Comparison of ENCODE assay signal across 8 cellular contexts in genomic region chr19:51108805-51109146, GRCh38. TPM values are rescaled to one million over a fixed set of nuclear protein-coding genes. Genes with fewer than 3 reads are reported as not detected.
A peak's percentile ranks its signal among the peaks of the same experiment; 100 is the strongest.
DNase-seq lines count a peak whose midpoint lies in the region; ATAC-seq, FAIRE-seq and TF ChIP-seq lines count a peak whose summit lies in the region.

No MANE protein-coding gene starts in this region.

- peak; percentile 40; the same call in 1 of the 2 replicates for TF ChIP-seq POLR2A in A549 (IDR thresholded peaks at IDR 0.05; ENCODE audit: low read length)
- TF ChIP-seq POLR2A in H54 (IDR thresholded peaks at IDR 0.05; ENCODE audit: low read depth, low read length) = no peak

- H3K9me3 ChIP-seq in A549 = no peaks in the 10 kb centered on the region
- H3K9me3 ChIP-seq in thymus (ENCODE audit: control insufficient read depth) = no peaks in the 10 kb centered on the region

- H3K4me2 ChIP-seq in A549 = peak overlapping the region; percentile 87

- no peak for FAIRE-seq in A549 (lab: Jason Lieb, UNC)
- no peak for FAIRE-seq in H54 (lab: Jason Lieb, UNC)

- H3K4me3 ChIP-seq in A549 (peak overlapping the region; percentile 66), thymus (ENCODE audit: low read length) (peak overlapping the region; percentile 66)

- peaks cover 8% of the 10 kb centered on the region for H3K36me3 ChIP-seq in thymus (ENCODE audit: control insufficient read depth, insufficient read depth)

- POLR2A ChIA-PET in A549 (lab: Yijun Ruan, JAX) = interaction anchor here (0.6 kb wide), 1 partner anchor 231 kb away, joined by 3 read pairs; no protein-coding TSS in a partner anchor

- no peak for TF ChIP-seq CTCF in A549 (IDR thresholded peaks at IDR 0.05)

- H3K27me3 ChIP-seq in thymus (ENCODE audit: control insufficient read depth, insufficient read depth) = no peaks in the 10 kb centered on the region

- CTCF ChIA-PET in A549 (lab: Yijun Ruan, JAX) = interaction anchor here (1.6 kb wide), 1 partner anchor 19 kb away, joined by 6 read pairs; no protein-coding TSS in a partner anchor

- WGBS in A549 (ENCODE audit: missing lambda C conversion rate) = 3% methylated on average over 15 of the region's 15 CpGs
- whole genome bisulfite sequencing in thymus = 5% methylated on average over 15 of the region's 15 CpGs

- H3K27ac ChIP-seq in A549 = peak overlapping the region; percentile 70 to 84
- peak overlapping the region; percentile 81 for H3K27ac ChIP-seq in angular gyrus (ENCODE audit: low read depth, low read length)
- no peak overlapping the region for H3K27ac ChIP-seq in thymus (ENCODE audit: low read depth)

- intact Hi-C loops in left colon (cut with DNase I, micrococcal nuclease) = no loop called here

- ATAC-seq in A549 = peak; percentile 55 to 56
- ATAC-seq in GM19043 (IDR thresholded peaks at IDR 0.05; ENCODE audit: low read depth, unreplicated experiment) = peak; percentile 10
- ATAC-seq in HG03378 (IDR thresholded peaks at IDR 0.05; ENCODE audit: unreplicated experiment) = peak; percentile 27
- ATAC-seq in left colon = peak; percentile 30

- H3K4me1 ChIP-seq in A549 = peaks cover 10% of the 10 kb centered on the region
- peaks cover 13% of the 10 kb centered on the region for H3K4me1 ChIP-seq in thymus (ENCODE audit: control insufficient read depth, insufficient read depth, low read length)

- no peak for TF ChIP-seq EP300 in A549 (IDR thresholded peaks at IDR 0.05)

- DNase-seq in A549 (ENCODE audit: low read depth in 1 of 2, low spot score in 1 of 2) (no peak), left colon (no peak), H54 (ENCODE audit: insufficient read length, low spot score) (no peak)
- no peak for DNase-seq in stimulated activated CD4-positive, alpha-beta T cell treated with anti-CD3 and anti-CD28 coated beads, Interleukin-2, amount 100 ng/mL, for 48 hours

- no peak for TF ChIP-seq RAD21 in A549 (conservative IDR thresholded peaks at IDR 0.05 in 1 of 2, IDR thresholded peaks at IDR 0.05 in 1 of 2)

TF ChIP-seq in A549, 52 proteins besides CTCF, POLR2A, EP300 and RAD21:
- no peak for TF ChIP-seq SMC3 (IDR thresholded peaks at IDR 0.05)
- TF ChIP-seq MAX (IDR thresholded peaks at IDR 0.05) = peak; percentile 59; the same call in 1 of the 2 replicates
- no peak for TF ChIP-seq HEYL (CRISPR knock-in tag; IDR thresholded peaks at IDR 0.05)
- TF ChIP-seq, protein P1, sequence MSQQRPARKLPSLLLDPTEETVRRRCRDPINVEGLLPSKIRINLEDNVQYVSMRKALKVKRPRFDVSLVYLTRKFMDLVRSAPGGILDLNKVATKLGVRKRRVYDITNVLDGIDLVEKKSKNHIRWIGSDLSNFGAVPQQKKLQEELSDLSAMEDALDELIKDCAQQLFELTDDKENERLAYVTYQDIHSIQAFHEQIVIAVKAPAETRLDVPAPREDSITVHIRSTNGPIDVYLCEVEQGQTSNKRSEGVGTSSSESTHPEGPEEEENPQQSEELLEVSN (IDR thresholded peaks at IDR 0.05; ENCODE audit: borderline replicate concordance, low read depth) = peak; percentile 94
- no peak for TF ChIP-seq CBX2 (IDR thresholded peaks at IDR 0.05; ENCODE audit: borderline replicate concordance, low read depth)
- TF ChIP-seq PHF8 (IDR thresholded peaks at IDR 0.05; ENCODE audit: borderline replicate concordance, low read depth) = peak; percentile 49; the same call in 1 of the 2 replicates
- TF ChIP-seq KDM1A (IDR thresholded peaks at IDR 0.05; ENCODE audit: low read depth) = no peak
- TF ChIP-seq ZFP36 (IDR thresholded peaks at IDR 0.05; ENCODE audit: borderline replicate concordance, partially characterized antibody) = peak; percentile 11
- TF ChIP-seq MAFK (IDR thresholded peaks at IDR 0.05; ENCODE audit: partially characterized antibody) = no peak
- peak; percentile 69; the same call in 1 of the 2 replicates for TF ChIP-seq TP53 (CRISPR knock-in tag; IDR thresholded peaks at IDR 0.05)
- no peak for TF ChIP-seq HES2 (IDR thresholded peaks at IDR 0.05)
- no peak for TF ChIP-seq RCOR1 (IDR thresholded peaks at IDR 0.05; ENCODE audit: low read depth, low read length)
- no peak for TF ChIP-seq SREBF2 (IDR thresholded peaks at IDR 0.05)
- TF ChIP-seq NFE2L2 (conservative IDR thresholded peaks at IDR 0.05; ENCODE audit: low read length) = no peak

RNA-seq across cellular contexts. Expression of gene CTU1, which starts 0.6 kb away (rescaled TPM):
- polyA plus RNA-seq in A549 (2011; rRNA removed) (4.1 and 4.5 TPM in 2 replicates), A549 (2017; fragmentation: RNase III; extraction: RNeasy Plus Mini Kit Qiagen cat#74134 plus additional on column Dnase treatment) (7.0 to 7.4 TPM (median 7.3 TPM) in 3 replicates), thymus (2.9 TPM)
- 12.7 and 18.3 TPM in 2 replicates for polyA plus RNA-seq in A549 (2012; cell fraction: cytosol; rRNA removed)
- 23.6 and 38.1 TPM in 2 replicates for polyA plus RNA-seq in A549 (2012; cell fraction: nucleus; rRNA removed)
- polyA minus RNA-seq in A549 (2011; rRNA and poly(A)+ RNA removed) = 6.0 and 6.5 TPM in 2 replicates
- total RNA-seq in left colon = 1 to 10 TPM; 4.6 to 5.6 TPM

RNA-seq across cellular contexts. Expression of gene SIGLEC9, which starts 15.9 kb away (rescaled TPM):
- polyA plus RNA-seq in A549 (2011; rRNA removed) (not detected in 2 replicates), A549 (2017; fragmentation: RNase III; extraction: RNeasy Plus Mini Kit Qiagen cat#74134 plus additional on column Dnase treatment) (not detected in 3 replicates), thymus (6.8 TPM)
- polyA plus RNA-seq in A549 (2012; cell fraction: cytosol; rRNA removed) = not detected in 2 replicates
- polyA plus RNA-seq in A549 (2012; cell fraction: nucleus; rRNA removed) = not detected in 2 replicates
- not detected in 2 replicates for polyA minus RNA-seq in A549 (2011; rRNA and poly(A)+ RNA removed)
- 1 to 10 TPM in 1 of 2 donors, under 1 TPM in 1; 0.82 to 2.0 TPM for total RNA-seq in left colon

RNA-seq across cellular contexts. Expression of gene KLK14, which starts 26.1 kb away (rescaled TPM):
- polyA plus RNA-seq in A549 (2011; rRNA removed) (0.14 and 0.22 TPM in 2 replicates), A549 (2017; fragmentation: RNase III; extraction: RNeasy Plus Mini Kit Qiagen cat#74134 plus additional on column Dnase treatment) (0.22 to 0.44 TPM in 2 of 3 replicates, not detected in the other), thymus (1.2 TPM)
- 0.19 and 0.23 TPM in 2 replicates for polyA plus RNA-seq in A549 (2012; cell fraction: cytosol; rRNA removed)
- polyA plus RNA-seq in A549 (2012; cell fraction: nucleus; rRNA removed) = 1.1 and 2.8 TPM in 2 replicates
- not detected in 2 replicates for polyA minus RNA-seq in A549 (2011; rRNA and poly(A)+ RNA removed)
- under 1 TPM in 1 of 2 donors, not detected in 1; 0.49 TPM for total RNA-seq in left colon

RNA-seq across cellular contexts. Expression of gene SIGLEC7, which starts 33.3 kb away (rescaled TPM):
- polyA plus RNA-seq in A549 (2011; rRNA removed) (not detected in 2 replicates), A549 (2017; fragmentation: RNase III; extraction: RNeasy Plus Mini Kit Qiagen cat#74134 plus additional on column Dnase treatment) (not detected in 3 replicates), thymus (3.6 TPM)
- polyA plus RNA-seq in A549 (2012; cell fraction: cytosol; rRNA removed) = not detected in 2 replicates
- polyA plus RNA-seq in A549 (2012; cell fraction: nucleus; rRNA removed) = not detected in 2 replicates
- polyA minus RNA-seq in A549 (2011; rRNA and poly(A)+ RNA removed) = not detected in 2 replicates
- 1 to 10 TPM; 1.1 to 1.3 TPM for total RNA-seq in left colon

RNA-seq across cellular contexts. Expression of gene KLK13, which starts 43.9 kb away (rescaled TPM):
- polyA plus RNA-seq in A549 (2011; rRNA removed) (not detected in 2 replicates), A549 (2017; fragmentation: RNase III; extraction: RNeasy Plus Mini Kit Qiagen cat#74134 plus additional on column Dnase treatment) (0.09 TPM in 1 of 3 replicates, not detected in the others), thymus (0.89 TPM)
- polyA plus RNA-seq in A549 (2012; cell fraction: cytosol; rRNA removed) = 0.07 TPM in 1 of 2 replicates, not detected in the other
- polyA plus RNA-seq in A549 (2012; cell fraction: nucleus; rRNA removed) = not detected in 2 replicates
- not detected in 2 replicates for polyA minus RNA-seq in A549 (2011; rRNA and poly(A)+ RNA removed)
- total RNA-seq in left colon = under 1 TPM; 0.43 to 0.98 TPM
